1 cellular context compared by ENCODE assay signal in the genomic region with DNA sequence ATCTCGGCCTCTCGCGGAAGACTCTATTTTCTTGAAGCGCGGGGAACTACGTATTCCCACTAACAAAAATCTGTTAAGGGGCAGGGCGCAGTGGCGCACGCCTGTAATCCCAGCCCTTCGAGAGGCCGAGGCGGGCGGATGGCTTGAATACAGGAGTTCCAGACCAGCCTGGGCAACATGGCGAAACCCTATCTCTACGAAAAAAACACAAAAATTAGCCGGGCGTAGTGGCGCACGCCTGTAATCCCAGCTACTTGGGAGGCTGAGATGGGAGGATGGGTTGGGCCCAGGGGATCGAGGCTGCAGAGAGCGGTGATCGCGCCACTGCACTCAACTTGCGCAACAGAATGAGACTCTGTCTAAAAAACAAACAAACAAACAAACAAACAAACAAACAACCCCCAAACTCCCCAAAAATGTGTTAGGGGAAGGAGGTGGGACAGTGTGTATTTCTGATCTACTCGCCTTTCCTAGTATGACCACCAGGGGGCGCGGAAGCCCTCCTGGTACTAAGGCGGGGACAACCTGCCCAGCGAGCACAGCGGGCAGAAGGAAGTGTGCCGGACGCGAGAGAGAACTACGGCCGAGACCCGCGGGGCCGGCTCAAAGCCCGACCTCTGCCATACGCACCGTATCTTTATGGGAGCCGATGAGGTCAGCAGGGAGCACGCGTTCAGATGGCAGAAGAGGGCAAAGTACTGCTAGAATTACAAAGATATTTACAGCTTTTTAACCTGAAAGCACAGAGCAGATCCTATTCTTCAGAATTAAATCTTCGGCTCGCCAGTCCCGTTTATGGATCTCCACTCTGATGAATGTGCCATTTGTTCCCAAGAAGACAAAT.
TF ChIP-seq lines count a peak whose summit lies in the region.

No MANE protein-coding gene starts in this region.

TF ChIP-seq in SK-N-SH, 30 proteins besides CTCF, POLR2A, EP300 and RAD21 (continued from another document):
- no peak for TF ChIP-seq NFIC (IDR thresholded peaks at IDR 0.05; ENCODE audit: borderline replicate concordance)
- TF ChIP-seq, protein P1, sequence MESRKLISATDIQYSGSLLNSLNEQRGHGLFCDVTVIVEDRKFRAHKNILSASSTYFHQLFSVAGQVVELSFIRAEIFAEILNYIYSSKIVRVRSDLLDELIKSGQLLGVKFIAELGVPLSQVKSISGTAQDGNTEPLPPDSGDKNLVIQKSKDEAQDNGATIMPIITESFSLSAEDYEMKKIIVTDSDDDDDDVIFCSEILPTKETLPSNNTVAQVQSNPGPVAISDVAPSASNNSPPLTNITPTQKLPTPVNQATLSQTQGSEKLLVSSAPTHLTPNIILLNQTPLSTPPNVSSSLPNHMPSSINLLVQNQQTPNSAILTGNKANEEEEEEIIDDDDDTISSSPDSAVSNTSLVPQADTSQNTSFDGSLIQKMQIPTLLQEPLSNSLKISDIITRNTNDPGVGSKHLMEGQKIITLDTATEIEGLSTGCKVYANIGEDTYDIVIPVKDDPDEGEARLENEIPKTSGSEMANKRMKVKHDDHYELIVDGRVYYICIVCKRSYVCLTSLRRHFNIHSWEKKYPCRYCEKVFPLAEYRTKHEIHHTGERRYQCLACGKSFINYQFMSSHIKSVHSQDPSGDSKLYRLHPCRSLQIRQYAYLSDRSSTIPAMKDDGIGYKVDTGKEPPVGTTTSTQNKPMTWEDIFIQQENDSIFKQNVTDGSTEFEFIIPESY (IDR thresholded peaks at IDR 0.05; ENCODE audit: borderline replicate concordance, low read depth): no peak
- TF ChIP-seq, protein P2, sequence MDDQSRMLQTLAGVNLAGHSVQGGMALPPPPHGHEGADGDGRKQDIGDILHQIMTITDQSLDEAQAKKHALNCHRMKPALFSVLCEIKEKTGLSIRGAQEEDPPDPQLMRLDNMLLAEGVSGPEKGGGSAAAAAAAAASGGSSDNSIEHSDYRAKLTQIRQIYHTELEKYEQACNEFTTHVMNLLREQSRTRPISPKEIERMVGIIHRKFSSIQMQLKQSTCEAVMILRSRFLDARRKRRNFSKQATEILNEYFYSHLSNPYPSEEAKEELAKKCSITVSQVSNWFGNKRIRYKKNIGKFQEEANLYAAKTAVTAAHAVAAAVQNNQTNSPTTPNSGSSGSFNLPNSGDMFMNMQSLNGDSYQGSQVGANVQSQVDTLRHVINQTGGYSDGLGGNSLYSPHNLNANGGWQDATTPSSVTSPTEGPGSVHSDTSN (IDR thresholded peaks at IDR 0.05): no peak
- no peak for TF ChIP-seq JUND (IDR thresholded peaks at IDR 0.05)
- TF ChIP-seq, protein P3, sequence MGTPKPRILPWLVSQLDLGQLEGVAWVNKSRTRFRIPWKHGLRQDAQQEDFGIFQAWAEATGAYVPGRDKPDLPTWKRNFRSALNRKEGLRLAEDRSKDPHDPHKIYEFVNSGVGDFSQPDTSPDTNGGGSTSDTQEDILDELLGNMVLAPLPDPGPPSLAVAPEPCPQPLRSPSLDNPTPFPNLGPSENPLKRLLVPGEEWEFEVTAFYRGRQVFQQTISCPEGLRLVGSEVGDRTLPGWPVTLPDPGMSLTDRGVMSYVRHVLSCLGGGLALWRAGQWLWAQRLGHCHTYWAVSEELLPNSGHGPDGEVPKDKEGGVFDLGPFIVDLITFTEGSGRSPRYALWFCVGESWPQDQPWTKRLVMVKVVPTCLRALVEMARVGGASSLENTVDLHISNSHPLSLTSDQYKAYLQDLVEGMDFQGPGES (IDR thresholded peaks at IDR 0.05; ENCODE audit: low read depth, low read length): no peak
- TF ChIP-seq CHD2 (IDR thresholded peaks at IDR 0.05; ENCODE audit: low read length, partially characterized antibody): no peak
- TF ChIP-seq YY1 (IDR thresholded peaks at IDR 0.05; ENCODE audit: low read depth): no peak
- TF ChIP-seq POLR2AphosphoS5 (IDR thresholded peaks at IDR 0.05; ENCODE audit: low read depth, low read length): no peak
- no peak for TF ChIP-seq TEAD4 (IDR thresholded peaks at IDR 0.05; ENCODE audit: borderline replicate concordance, insufficient read depth)
- no peak for TF ChIP-seq RFX5 (IDR thresholded peaks at IDR 0.05; ENCODE audit: low read length)
- TF ChIP-seq GABPA (IDR thresholded peaks at IDR 0.05; ENCODE audit: low read depth): no peak
- TF ChIP-seq, protein P4, sequence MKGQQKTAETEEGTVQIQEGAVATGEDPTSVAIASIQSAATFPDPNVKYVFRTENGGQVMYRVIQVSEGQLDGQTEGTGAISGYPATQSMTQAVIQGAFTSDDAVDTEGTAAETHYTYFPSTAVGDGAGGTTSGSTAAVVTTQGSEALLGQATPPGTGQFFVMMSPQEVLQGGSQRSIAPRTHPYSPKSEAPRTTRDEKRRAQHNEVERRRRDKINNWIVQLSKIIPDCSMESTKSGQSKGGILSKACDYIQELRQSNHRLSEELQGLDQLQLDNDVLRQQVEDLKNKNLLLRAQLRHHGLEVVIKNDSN (IDR thresholded peaks at IDR 0.05; ENCODE audit: borderline replicate concordance, low read depth): no peak
- TF ChIP-seq ELF1 (IDR thresholded peaks at IDR 0.05): no peak
- TF ChIP-seq, protein P5, sequence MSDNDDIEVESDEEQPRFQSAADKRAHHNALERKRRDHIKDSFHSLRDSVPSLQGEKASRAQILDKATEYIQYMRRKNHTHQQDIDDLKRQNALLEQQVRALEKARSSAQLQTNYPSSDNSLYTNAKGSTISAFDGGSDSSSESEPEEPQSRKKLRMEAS (IDR thresholded peaks at IDR 0.05; ENCODE audit: low read depth): 0 out of 2 replicates have a peak, but pooled peaks have one; percentile 66
- 0 out of 2 replicates have a peak, but pooled peaks have one; percentile 34 for TF ChIP-seq MXI1 (IDR thresholded peaks at IDR 0.05; ENCODE audit: low read depth, low read length)
- peak; percentile 95 for TF ChIP-seq SMC3 (IDR thresholded peaks at IDR 0.05; ENCODE audit: low read depth, low read length)
- TF ChIP-seq RCOR1 (IDR thresholded peaks at IDR 0.05; ENCODE audit: low read length): no peak
- no peak for TF ChIP-seq RXRA (IDR thresholded peaks at IDR 0.05; ENCODE audit: borderline replicate concordance, low read depth)
- TF ChIP-seq NRF1 (IDR thresholded peaks at IDR 0.05; ENCODE audit: low read depth, low read length): no peak
- TF ChIP-seq, protein P6, sequence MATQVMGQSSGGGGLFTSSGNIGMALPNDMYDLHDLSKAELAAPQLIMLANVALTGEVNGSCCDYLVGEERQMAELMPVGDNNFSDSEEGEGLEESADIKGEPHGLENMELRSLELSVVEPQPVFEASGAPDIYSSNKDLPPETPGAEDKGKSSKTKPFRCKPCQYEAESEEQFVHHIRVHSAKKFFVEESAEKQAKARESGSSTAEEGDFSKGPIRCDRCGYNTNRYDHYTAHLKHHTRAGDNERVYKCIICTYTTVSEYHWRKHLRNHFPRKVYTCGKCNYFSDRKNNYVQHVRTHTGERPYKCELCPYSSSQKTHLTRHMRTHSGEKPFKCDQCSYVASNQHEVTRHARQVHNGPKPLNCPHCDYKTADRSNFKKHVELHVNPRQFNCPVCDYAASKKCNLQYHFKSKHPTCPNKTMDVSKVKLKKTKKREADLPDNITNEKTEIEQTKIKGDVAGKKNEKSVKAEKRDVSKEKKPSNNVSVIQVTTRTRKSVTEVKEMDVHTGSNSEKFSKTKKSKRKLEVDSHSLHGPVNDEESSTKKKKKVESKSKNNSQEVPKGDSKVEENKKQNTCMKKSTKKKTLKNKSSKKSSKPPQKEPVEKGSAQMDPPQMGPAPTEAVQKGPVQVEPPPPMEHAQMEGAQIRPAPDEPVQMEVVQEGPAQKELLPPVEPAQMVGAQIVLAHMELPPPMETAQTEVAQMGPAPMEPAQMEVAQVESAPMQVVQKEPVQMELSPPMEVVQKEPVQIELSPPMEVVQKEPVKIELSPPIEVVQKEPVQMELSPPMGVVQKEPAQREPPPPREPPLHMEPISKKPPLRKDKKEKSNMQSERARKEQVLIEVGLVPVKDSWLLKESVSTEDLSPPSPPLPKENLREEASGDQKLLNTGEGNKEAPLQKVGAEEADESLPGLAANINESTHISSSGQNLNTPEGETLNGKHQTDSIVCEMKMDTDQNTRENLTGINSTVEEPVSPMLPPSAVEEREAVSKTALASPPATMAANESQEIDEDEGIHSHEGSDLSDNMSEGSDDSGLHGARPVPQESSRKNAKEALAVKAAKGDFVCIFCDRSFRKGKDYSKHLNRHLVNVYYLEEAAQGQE (IDR thresholded peaks at IDR 0.05; ENCODE audit: low read depth, low read length): no peak
- no peak for TF ChIP-seq FOSL2 (IDR thresholded peaks at IDR 0.05; ENCODE audit: borderline replicate concordance, low read depth)
- no peak for TF ChIP-seq EZH2phosphoT487 (IDR thresholded peaks at IDR 0.05; ENCODE audit: borderline replicate concordance, low read depth)
